8 cellular contexts compared by ENCODE assay signal in the genomic region with DNA sequence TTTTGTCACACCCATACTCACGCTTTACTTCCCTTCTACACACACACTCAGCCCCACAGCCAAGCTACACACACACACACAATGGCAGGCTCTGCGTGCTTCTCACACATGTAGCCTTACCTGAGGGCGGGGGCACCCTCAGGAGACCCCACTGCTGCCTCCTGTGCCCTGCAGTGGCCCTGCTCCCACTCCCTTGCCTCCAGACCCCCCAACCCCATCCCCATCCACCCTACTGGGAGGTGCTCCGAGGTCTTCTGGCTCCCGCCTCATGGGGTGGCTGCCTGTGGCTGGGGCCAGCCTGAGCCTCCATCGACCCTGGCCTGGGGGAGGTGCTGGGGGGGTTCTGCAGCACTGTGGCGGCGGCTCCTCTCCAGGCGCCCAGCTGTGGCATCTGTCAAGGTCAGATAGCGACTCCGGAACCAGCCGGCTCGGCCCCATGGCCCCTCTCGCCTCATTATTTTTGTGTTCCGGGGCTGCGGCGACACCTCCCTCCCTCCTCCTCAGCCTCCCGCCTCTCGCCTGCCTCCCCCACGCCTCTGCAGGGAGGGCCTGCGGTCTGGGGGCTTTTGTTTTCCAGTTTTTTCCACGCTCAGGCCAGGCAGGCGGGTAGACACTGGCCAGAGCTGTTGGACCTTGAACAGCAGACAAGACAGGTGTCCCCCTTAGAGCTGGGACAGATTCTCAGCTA. TPM values are rescaled to one million over a fixed set of nuclear protein-coding genes. Genes with fewer than 3 reads are reported as not detected.
DNase-seq lines count a peak whose midpoint lies in the region; ATAC-seq and TF ChIP-seq lines count a peak whose summit lies in the region.

No MANE protein-coding gene starts in this region.

- H3K27ac ChIP-seq in layer of hippocampus (ENCODE audit: low read depth, low read length), result peak overlapping the region; percentile 95
- peak overlapping the region; percentile 5 for H3K27ac ChIP-seq in suprapubic skin

- H3K27me3 Mint-ChIP-seq in activated naive CD4-positive, alpha-beta T cell treated with anti-CD3 and anti-CD28 coated beads for 36 hours (ENCODE audit: low read depth), result peaks cover 12% of the 10 kb centered on the region

- no peaks in the 10 kb centered on the region for H3K9me3 Mint-ChIP-seq in activated naive CD4-positive, alpha-beta T cell treated with anti-CD3 and anti-CD28 coated beads for 36 hours

- H3K4me1 ChIP-seq in suprapubic skin, result peaks cover 73% of the 10 kb centered on the region

- no peaks in the 10 kb centered on the region for H3K9me3 ChIP-seq in suprapubic skin

- ATAC-seq in HG03175 (IDR thresholded peaks at IDR 0.05; ENCODE audit: unreplicated experiment), result peak; percentile 37

- CTCF ChIA-PET in activated naive CD4-positive, alpha-beta T cell treated with anti-CD3 and anti-CD28 coated beads for 36 hours (lab: Charles Lee), result interaction anchor here (0.7 to 1.8 kb wide), 3 partner anchors 21 to 107 kb away, joined by 3 to 7 read pairs (median 3); no protein-coding TSS in a partner anchor

- no peaks in the 10 kb centered on the region for H3K36me3 ChIP-seq in suprapubic skin

- intact Hi-C loops in activated naive CD4-positive, alpha-beta T cell treated with anti-CD3 and anti-CD28 coated beads for 36 hours (cut with micrococcal nuclease), result no loop called here
- intact Hi-C loops in posterior vena cava (cut with DNase I), result no loop called here

- TF ChIP-seq POLR2A in suprapubic skin (IDR thresholded peaks at IDR 0.05), result no peak

- WGBS in suprapubic skin, result 66% methylated on average over 20 of the region's 23 CpGs

- peak; percentile 21 for DNase-seq in activated naive CD4-positive, alpha-beta T cell treated with anti-CD3 and anti-CD28 coated beads for 36 hours
- no peak for DNase-seq in activated naive CD4-positive, alpha-beta T cell (lab: John Stamatoyannopoulos, UW)
- DNase-seq in activated CD8-positive, alpha-beta memory T cell treated with anti-CD3 and anti-CD28 coated beads, Interleukin-2, amount 50 U/mL, for 48 hours, result peak; percentile 72
- DNase-seq in suprapubic skin (ENCODE audit: low spot score in 2 of 2) (no peak), posterior vena cava (ENCODE audit: low spot score) (no peak)
- no peak for DNase-seq in stimulated activated CD4-positive, alpha-beta T cell treated with anti-CD3 and anti-CD28 coated beads, Interleukin-4, amount 100 ng/mL, for 24 hours

- H3K27me3 ChIP-seq in layer of hippocampus (ENCODE audit: control insufficient read depth, insufficient read depth, low read length) (no peaks in the 10 kb centered on the region), suprapubic skin (no peaks in the 10 kb centered on the region)

- H3K4me1 Mint-ChIP-seq in activated naive CD4-positive, alpha-beta T cell treated with anti-CD3 and anti-CD28 coated beads for 36 hours (ENCODE audit: low read depth), result peaks cover 28% of the 10 kb centered on the region

- TF ChIP-seq CTCF in suprapubic skin (IDR thresholded peaks at IDR 0.05), result no peak

- no peak overlapping the region for H3K27ac Mint-ChIP-seq in activated naive CD4-positive, alpha-beta T cell treated with anti-CD3 and anti-CD28 coated beads for 36 hours

- H3K4me3 ChIP-seq in suprapubic skin, result no peak overlapping the region

- no peak overlapping the region for H3K4me3 Mint-ChIP-seq in activated naive CD4-positive, alpha-beta T cell treated with anti-CD3 and anti-CD28 coated beads for 36 hours

- no peaks in the 10 kb centered on the region for H3K36me3 Mint-ChIP-seq in activated naive CD4-positive, alpha-beta T cell treated with anti-CD3 and anti-CD28 coated beads for 36 hours (ENCODE audit: low read depth)

- no peak for TF ChIP-seq EP300 in suprapubic skin (IDR thresholded peaks at IDR 0.05)

RNA-seq across cellular contexts. Expression of gene CXXC5, which starts 21.7 kb away (rescaled TPM):
- 1 to 10 TPM; 1.2 to 1.7 TPM for total RNA-seq in activated naive CD4-positive, alpha-beta T cell treated with anti-CD3 and anti-CD28 coated beads for 36 hours
- total RNA-seq in suprapubic skin (10 to 100 TPM; 21.8 to 40.6 (median 30.1) TPM), posterior vena cava (10 to 100 TPM; 48.9 to 49.1 TPM)

Comparison
In these comparisons a context has a peak if more than half of its experiments do, and no peak if none do; other contexts are left out.
1. DNase-seq: peak in activated naive CD4-positive, alpha-beta T cell treated with anti-CD3 and anti-CD28 coated beads for 36 hours (single experiment) and activated CD8-positive, alpha-beta memory T cell treated with anti-CD3 and anti-CD28 coated beads, Interleukin-2, amount 50 U/mL, for 48 hours (single experiment); none in activated naive CD4-positive, alpha-beta T cell (0 of 4), suprapubic skin (0 of 2), posterior vena cava (single experiment) and stimulated activated CD4-positive, alpha-beta T cell treated with anti-CD3 and anti-CD28 coated beads, Interleukin-4, amount 100 ng/mL, for 24 hours (single experiment).
2. RNA of gene CXXC5, which starts 21.7 kb away (total RNA-seq): 48.9 to 49.1 TPM in posterior vena cava and 21.8 to 40.6 TPM in suprapubic skin; 1.2 to 1.7 TPM in activated naive CD4-positive, alpha-beta T cell treated with anti-CD3 and anti-CD28 coated beads for 36 hours; every median in the first group is over 4 times any median in the second.